In the genomic region with DNA sequence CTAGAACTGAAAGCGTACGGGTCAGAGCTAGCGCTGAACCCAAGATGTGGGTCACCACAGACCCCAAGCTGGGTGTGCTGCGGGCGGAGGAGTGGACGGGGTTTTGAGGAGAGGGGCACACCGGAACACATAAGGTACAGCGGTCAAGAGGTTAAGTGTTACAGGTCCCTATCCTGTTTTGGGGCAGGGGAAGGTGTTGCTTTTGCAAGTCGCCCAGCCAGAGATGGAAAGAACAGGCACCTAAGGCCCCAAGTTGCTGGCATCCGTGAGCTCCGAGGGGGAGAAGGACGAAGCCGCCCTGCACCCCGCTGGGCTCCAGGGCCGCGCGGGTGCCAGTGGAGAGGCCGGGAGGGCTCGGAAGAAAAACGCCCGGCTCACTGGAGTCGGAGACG, we compare ENCODE assay signal across 12 cellular contexts. TPM values are rescaled to one million over a fixed set of nuclear protein-coding genes. Genes with fewer than 3 reads are reported as not detected.
DNase-seq lines count a peak whose midpoint lies in the region; ATAC-seq and TF ChIP-seq lines count a peak whose summit lies in the region.
"Had no signal": no experiment of that assay in that cellular context is flagged by ENCODE, and none has a peak within 500 bp of the region (broad histone marks: within the 10 kb centered on the region; RNA-seq: fewer than 3 reads in every experiment).

No MANE protein-coding gene starts in this region.

- peaks cover 51% of the 10 kb centered on the region for H3K27me3 ChIP-seq in iPS-20b (ENCODE audit: insufficient read depth, low read length)

- TF ChIP-seq CTCF in astrocyte of the cerebellum (IDR thresholded peaks at IDR 0.05; ENCODE audit: low read depth, low read length, missing control alignments): no peak

- H3K4me3 ChIP-seq in astrocyte of the cerebellum (ENCODE audit: low read depth, low read length): peak overlapping the region; percentile 44
- H3K4me3 ChIP-seq in iPS-20b (ENCODE audit: low read length): peak overlapping the region; percentile 77; the same call in 1 of the 2 replicates
- H3K4me3 ChIP-seq: A549 had no signal

- no peaks in the 10 kb centered on the region for H3K9me3 Mint-ChIP-seq in activated CD4-positive, alpha-beta T cell treated with anti-CD3 and anti-CD28 coated beads for 36 hours (ENCODE audit: low read depth)
- no peaks in the 10 kb centered on the region for H3K9me3 Mint-ChIP-seq in stimulated activated effector memory CD8-positive, alpha-beta T cell treated with anti-CD3 and anti-CD28 coated beads, Interleukin-12 subunit alpha, Interleukin-12 subunit beta, amount 100 ng/mL, for 72 hours

- no peak for DNase-seq in activated CD4-positive, alpha-beta T cell treated with anti-CD3 and anti-CD28 coated beads for 36 hours
- no peak for DNase-seq in activated CD4-positive, alpha-beta T cell treated with anti-CD3 and anti-CD28 coated beads for 4 hours
- DNase-seq in astrocyte of the cerebellum (ENCODE audit: low read depth): no peak
- DNase-seq in stimulated activated effector memory CD8-positive, alpha-beta T cell treated with anti-CD3 and anti-CD28 coated beads, Interleukin-12 subunit alpha, Interleukin-12 subunit beta, amount 100 ng/mL, for 72 hours (ENCODE audit: low spot score in 2 of 2): no peak
- no peak for DNase-seq in NCI-H187 treated with DMSO at 0.1 percent for 48 hours (lab: John Stamatoyannopoulos, UW)
- DNase-seq in G401 (ENCODE audit: low spot score): no peak
- no peak for DNase-seq in stimulated activated CD8-positive, alpha-beta memory T cell treated with anti-CD3 and anti-CD28 coated beads, Interleukin-4, amount 100 ng/mL, for 48 hours
- DNase-seq: activated gamma-delta T cell treated with Interleukin-2 at 50 U/mL for 16 hours, NCI-H526 had no signal

- no peaks in the 10 kb centered on the region for H3K36me3 ChIP-seq in iPS-20b (ENCODE audit: insufficient read depth, low read depth, low read length)

- peak overlapping the region; percentile 46; the same call in 1 of the 2 replicates for H3K9ac ChIP-seq in iPS-20b (ENCODE audit: low read depth, low read length)

- no peaks in the 10 kb centered on the region for H3K9me3 ChIP-seq in iPS-20b (ENCODE audit: insufficient read depth, low read depth, low read length)
- H3K9me3 ChIP-seq: A549 had no signal

- in situ Hi-C loops in astrocyte of the cerebellum (cut with HindIII; ENCODE audit: low sequenced_read_pairs): no loop called here
- in situ Hi-C loops in G401 (cut with HindIII; ENCODE audit: low sequenced_read_pairs): no loop called here

- POLR2A ChIA-PET in activated CD4-positive, alpha-beta T cell treated with anti-CD3 and anti-CD28 coated beads for 36 hours (lab: Charles Lee): no interaction called here

- intact Hi-C loops in activated CD4-positive, alpha-beta T cell treated with anti-CD3 and anti-CD28 coated beads for 36 hours (cut with DNase I, micrococcal nuclease): loop anchor here in 1 of 2 experiments (5.0 kb wide), 4 partner anchors 105 to 390 kb away; no protein-coding TSS in a partner anchor

- no peak overlapping the region for H3K27ac Mint-ChIP-seq in activated CD4-positive, alpha-beta T cell treated with anti-CD3 and anti-CD28 coated beads for 36 hours
- H3K27ac Mint-ChIP-seq in stimulated activated effector memory CD8-positive, alpha-beta T cell treated with anti-CD3 and anti-CD28 coated beads, Interleukin-12 subunit alpha, Interleukin-12 subunit beta, amount 100 ng/mL, for 72 hours: no peak overlapping the region

- CTCF ChIA-PET in activated CD4-positive, alpha-beta T cell treated with anti-CD3 and anti-CD28 coated beads for 36 hours (lab: Charles Lee): interaction anchor here (0.5 to 1.8 kb wide), 5 partner anchors 8 to 569 kb away, joined by 3 to 7 read pairs (median 3); no protein-coding TSS in a partner anchor

- H3K27ac ChIP-seq in iPS-20b (ENCODE audit: low read length): no peak overlapping the region
- H3K27ac ChIP-seq: A549 had no signal

- H3K4me1 ChIP-seq in iPS-20b (ENCODE audit: insufficient read depth, low read length): peaks cover 10% of the 10 kb centered on the region; the same call in 1 of the 2 replicates
- H3K4me1 ChIP-seq: A549 had no signal

- peaks cover 11% of the 10 kb centered on the region for H3K4me1 Mint-ChIP-seq in activated CD4-positive, alpha-beta T cell treated with anti-CD3 and anti-CD28 coated beads for 36 hours
- peaks cover 14% of the 10 kb centered on the region for H3K4me1 Mint-ChIP-seq in stimulated activated effector memory CD8-positive, alpha-beta T cell treated with anti-CD3 and anti-CD28 coated beads, Interleukin-12 subunit alpha, Interleukin-12 subunit beta, amount 100 ng/mL, for 72 hours

- H3K4me3 Mint-ChIP-seq in activated CD4-positive, alpha-beta T cell treated with anti-CD3 and anti-CD28 coated beads for 36 hours: peak overlapping the region; percentile 39
- H3K4me3 Mint-ChIP-seq in stimulated activated effector memory CD8-positive, alpha-beta T cell treated with anti-CD3 and anti-CD28 coated beads, Interleukin-12 subunit alpha, Interleukin-12 subunit beta, amount 100 ng/mL, for 72 hours: peak overlapping the region; percentile 34

- H3K27me3 Mint-ChIP-seq in activated CD4-positive, alpha-beta T cell treated with anti-CD3 and anti-CD28 coated beads for 36 hours: peaks cover 39% of the 10 kb centered on the region

- H3K36me3 Mint-ChIP-seq in activated CD4-positive, alpha-beta T cell treated with anti-CD3 and anti-CD28 coated beads for 36 hours (ENCODE audit: low read depth): no peaks in the 10 kb centered on the region
- H3K36me3 Mint-ChIP-seq in stimulated activated effector memory CD8-positive, alpha-beta T cell treated with anti-CD3 and anti-CD28 coated beads, Interleukin-12 subunit alpha, Interleukin-12 subunit beta, amount 100 ng/mL, for 72 hours: no peaks in the 10 kb centered on the region

- ATAC-seq in activated CD4-positive, alpha-beta T cell treated with anti-CD3 and anti-CD28 coated beads for 36 hours: no peak
- ATAC-seq in stimulated activated effector memory CD8-positive, alpha-beta T cell treated with anti-CD3 and anti-CD28 coated beads, Interleukin-12 subunit alpha, Interleukin-12 subunit beta, amount 100 ng/mL, for 72 hours: no peak
- ATAC-seq: A549 had no signal

RNA-seq across cellular contexts. Expression of gene GNA14, which starts 0.9 kb away (rescaled TPM):
- under 1 TPM; 0.11 to 0.54 TPM for total RNA-seq in activated CD4-positive, alpha-beta T cell treated with anti-CD3 and anti-CD28 coated beads for 36 hours
- not detected in 2 replicates for total RNA-seq in G401 (2014; rRNA removed; shearing (Covaris generic))
- total RNA-seq: T-helper 1 cell treated with Interleukin-12 subunit alpha and Interleukin-12 subunit beta and Interleukin-4 antibody, amounts not matched to agents 30 ng/mL and 1 ng/mL, for 36 hours had no signal
